In the genomic region with DNA sequence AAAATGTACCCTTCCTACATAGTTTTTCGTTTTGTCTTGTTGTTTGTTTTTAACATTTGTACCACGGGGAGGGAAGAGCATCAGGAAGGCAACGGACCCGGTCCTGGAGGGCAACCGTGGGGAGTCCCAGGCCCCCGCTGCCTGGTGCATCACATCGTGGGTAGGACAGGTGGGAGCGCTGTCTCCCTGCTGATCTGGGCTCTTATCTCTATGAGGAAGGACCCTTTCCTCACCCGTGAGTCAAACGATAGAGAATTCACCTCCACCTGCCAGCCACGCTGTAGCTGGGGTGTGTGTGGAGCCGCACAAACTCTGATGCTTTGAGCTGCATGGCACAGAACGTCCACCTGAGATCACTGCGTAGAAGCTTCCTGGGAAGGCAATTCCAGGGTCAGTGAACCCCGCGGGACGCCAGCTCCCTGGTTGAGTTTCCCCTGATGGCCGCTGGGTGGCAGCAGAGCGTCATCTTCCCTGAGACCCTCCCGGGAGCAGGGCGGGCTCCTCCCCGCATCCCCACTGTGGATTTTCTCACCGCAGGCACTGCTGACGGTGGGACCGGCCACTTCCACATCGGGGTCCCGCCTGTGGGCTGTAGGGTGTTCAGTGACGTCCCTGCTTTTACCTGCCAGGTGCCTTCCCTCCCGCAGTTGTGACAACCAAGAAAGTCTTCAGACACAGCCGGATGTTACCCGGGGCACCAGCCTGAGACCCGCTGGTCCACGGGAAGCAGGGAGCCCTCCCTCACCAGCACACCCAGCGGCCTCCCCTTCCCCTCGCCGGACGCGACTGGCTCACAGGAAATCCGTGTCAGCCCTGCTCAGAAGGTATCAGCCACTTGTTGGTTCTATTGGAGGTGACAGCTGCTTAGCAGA, we compare ENCODE assay signal across 1 cellular context.
TF ChIP-seq lines count a peak whose summit lies in the region.

No MANE protein-coding gene starts in this region.

TF ChIP-seq in K562, 482 proteins besides CTCF, POLR2A, EP300 and RAD21 (continued from another document):
- TF ChIP-seq, protein P1, sequence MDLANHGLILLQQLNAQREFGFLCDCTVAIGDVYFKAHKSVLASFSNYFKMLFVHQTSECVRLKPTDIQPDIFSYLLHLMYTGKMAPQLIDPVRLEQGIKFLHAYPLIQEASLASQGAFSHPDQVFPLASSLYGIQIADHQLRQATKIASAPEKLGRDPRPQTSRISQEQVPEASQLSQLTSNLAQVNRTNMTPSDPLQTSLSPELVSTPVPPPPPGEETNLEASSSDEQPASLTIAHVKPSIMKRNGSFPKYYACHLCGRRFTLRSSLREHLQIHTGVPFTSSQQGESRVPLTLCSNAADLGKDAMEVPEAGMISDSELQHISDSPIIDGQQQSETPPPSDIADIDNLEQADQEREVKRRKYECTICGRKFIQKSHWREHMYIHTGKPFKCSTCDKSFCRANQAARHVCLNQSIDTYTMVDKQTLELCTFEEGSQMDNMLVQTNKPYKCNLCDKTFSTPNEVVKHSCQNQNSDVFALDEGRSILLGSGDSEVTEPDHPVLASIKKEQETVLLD (IDR thresholded peaks at IDR 0.05) = no peak
- peak; percentile 25; the same call in 1 of the 2 replicates for TF ChIP-seq TFAP4 (CRISPR knock-in tag; IDR thresholded peaks at IDR 0.05; ENCODE audit: borderline replicate concordance)
- TF ChIP-seq MAZ (CRISPR knock-in tag; conservative IDR thresholded peaks at IDR 0.05 in 1 of 2, IDR thresholded peaks at IDR 0.05 in 1 of 2) = peak in 1 of 2 experiments; percentile 33; a peak in 1 of 4 replicates
- TF ChIP-seq ZNF263 (CRISPR knock-in tag; IDR thresholded peaks at IDR 0.05; ENCODE audit: borderline replicate concordance) = 0 out of 2 replicates have a peak, but pooled peaks have one; percentile 27
- no peak for TF ChIP-seq HNRNPK (IDR thresholded peaks at IDR 0.05; ENCODE audit: low read depth, low read length, poor library complexity, severe bottlenecking)
- TF ChIP-seq SOX6 (IDR thresholded peaks at IDR 0.05) = no peak
- TF ChIP-seq VEZF1 (CRISPR knock-in tag; IDR thresholded peaks at IDR 0.05) = peak; percentile 30; the same call in 1 of the 2 replicates
- TF ChIP-seq JUND (IDR thresholded peaks at IDR 0.05; ENCODE audit: borderline replicate concordance, low read depth, low read length) = 0 out of 2 replicates have a peak, but pooled peaks have one; percentile 8
- no peak for TF ChIP-seq JUND (tag; IDR thresholded peaks at IDR 0.05; ENCODE audit: borderline replicate concordance, low read depth, low read length)
- no peak for TF ChIP-seq ZNF232 (CRISPR knock-in tag; IDR thresholded peaks at IDR 0.05)
- no peak for TF ChIP-seq ZNF77 (CRISPR knock-in tag; IDR thresholded peaks at IDR 0.05)
- TF ChIP-seq GABPB2 (CRISPR knock-in tag; conservative IDR thresholded peaks at IDR 0.05) = no peak
- 0 out of 2 replicates have a peak, but pooled peaks have one; percentile 29 for TF ChIP-seq DEAF1 (CRISPR knock-in tag; IDR thresholded peaks at IDR 0.05)
